ENCODE assay signal across 8 cellular contexts in the genomic region with DNA sequence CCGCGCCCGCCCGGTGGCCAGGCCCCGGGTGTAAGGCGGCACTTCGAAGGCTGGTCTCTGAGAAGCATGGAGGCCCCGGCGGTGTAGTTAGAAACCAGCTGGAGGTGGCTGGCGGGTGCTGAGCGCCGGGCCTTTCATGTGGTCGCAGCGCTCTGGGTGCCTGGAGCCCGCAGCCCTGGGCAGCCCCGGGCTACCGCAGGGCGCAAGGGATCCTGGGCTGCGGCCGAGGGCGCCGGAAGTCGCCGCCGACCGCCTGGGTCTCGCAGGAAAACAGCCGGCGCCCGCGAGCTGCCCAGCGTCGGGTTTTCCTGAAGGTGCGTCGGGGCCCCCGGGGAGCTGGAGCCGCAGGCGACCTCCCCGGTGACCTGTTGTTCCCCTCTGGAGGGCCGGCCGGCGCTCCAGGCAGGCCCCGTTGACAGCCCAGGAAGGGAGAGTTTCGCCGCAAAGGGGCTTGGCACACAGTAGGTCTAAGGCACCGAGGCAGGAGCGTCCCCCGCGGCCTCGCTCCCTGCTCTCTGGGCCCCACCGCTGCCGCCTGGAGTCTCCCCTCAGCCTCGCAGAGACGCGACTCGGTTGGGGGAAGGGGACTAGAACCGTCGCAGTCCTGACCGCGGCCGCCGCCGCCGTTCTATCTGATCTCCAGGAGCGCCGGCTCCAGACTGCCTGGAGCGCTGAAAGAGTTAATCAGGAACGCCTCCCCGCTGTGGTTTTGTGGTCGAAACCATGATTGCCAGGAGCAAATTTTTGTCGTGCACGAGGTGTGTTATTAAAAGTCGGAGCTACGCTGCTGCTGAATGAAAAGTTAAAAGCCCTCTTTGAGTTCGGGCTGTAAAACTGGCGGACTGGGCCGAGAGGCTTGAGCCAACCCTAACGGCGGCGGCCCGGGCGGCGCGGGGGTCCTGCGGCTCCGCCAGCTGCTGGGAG. TPM values are rescaled to one million over a fixed set of nuclear protein-coding genes. Genes with fewer than 3 reads are reported as not detected.
A peak's percentile ranks its signal among the peaks of the same experiment; 100 is the strongest.
DNase-seq lines count a peak whose midpoint lies in the region; ATAC-seq and TF ChIP-seq lines count a peak whose summit lies in the region.

No MANE protein-coding gene starts in this region.

- H3K36me3 Mint-ChIP-seq in activated CD4-positive, alpha-beta memory T cell treated with anti-CD3 and anti-CD28 coated beads, Interleukin-2, amount 10 ng/mL, durations not matched to agents 7 days and 5 days (ENCODE audit: low read depth) = no peaks in the 10 kb centered on the region
- no peaks in the 10 kb centered on the region for H3K36me3 Mint-ChIP-seq in mesothelial cell of epicardium

- H3K36me3 ChIP-seq in BE2C = no peaks in the 10 kb centered on the region

- ATAC-seq in HG03378 (IDR thresholded peaks at IDR 0.05; ENCODE audit: unreplicated experiment) = no peak

- no peak for DNase-seq in BE2C
- peak; percentile 86 for DNase-seq in GM20000 (ENCODE audit: low spot score)
- peak; percentile 31 for DNase-seq in NAMALWA (ENCODE audit: low spot score)
- DNase-seq in activated CD4-positive, alpha-beta memory T cell treated with anti-CD3 and anti-CD28 coated beads, Interleukin-2, amount 10 ng/mL, durations not matched to agents 7 days and 5 days = peak; percentile 81
- DNase-seq in effector CD8-positive, alpha-beta T cell (lab: John Stamatoyannopoulos, UW) = peak; percentile 30
- DNase-seq in mesothelial cell of epicardium (ENCODE audit: low spot score in 2 of 2, unreplicated experiment in 2 of 2) = peak; percentile 59 to 75
- DNase-seq in stimulated activated CD8-positive, alpha-beta memory T cell treated with anti-CD3 and anti-CD28 coated beads, Interleukin-2, amount 100 ng/mL, for 48 hours (ENCODE audit: low read depth in 2 of 2) = peak; percentile 66 to 69

- CTCF ChIA-PET in activated CD4-positive, alpha-beta memory T cell treated with anti-CD3 and anti-CD28 coated beads, Interleukin-2, amount 10 ng/mL, durations not matched to agents 7 days and 5 days (lab: Charles Lee) = interaction anchor here (1.2 to 6.7 kb wide), 9 partner anchors 63 to 172 kb away, joined by 3 to 49 read pairs (median 6); a partner anchor contains a TSS

- H3K27me3 ChIP-seq in BE2C = peaks cover 36% of the 10 kb centered on the region

- H3K4me1 ChIP-seq in BE2C = no peaks in the 10 kb centered on the region

- POLR2A ChIA-PET in activated CD4-positive, alpha-beta memory T cell treated with anti-CD3 and anti-CD28 coated beads, Interleukin-2, amount 10 ng/mL, durations not matched to agents 7 days and 5 days (lab: Charles Lee) = interaction anchor here (0.7 to 2.3 kb wide), 7 partner anchors 42 to 181 kb away, joined by 3 to 11 read pairs (median 3); a partner anchor contains a TSS

- peak overlapping the region; percentile 57 for H3K4me3 Mint-ChIP-seq in activated CD4-positive, alpha-beta memory T cell treated with anti-CD3 and anti-CD28 coated beads, Interleukin-2, amount 10 ng/mL, durations not matched to agents 7 days and 5 days
- H3K4me3 Mint-ChIP-seq in mesothelial cell of epicardium = peak overlapping the region; percentile 66

- no peaks in the 10 kb centered on the region for H3K9me3 ChIP-seq in BE2C

- H3K4me1 Mint-ChIP-seq in activated CD4-positive, alpha-beta memory T cell treated with anti-CD3 and anti-CD28 coated beads, Interleukin-2, amount 10 ng/mL, durations not matched to agents 7 days and 5 days = peaks cover 41% of the 10 kb centered on the region
- peaks cover 64% of the 10 kb centered on the region for H3K4me1 Mint-ChIP-seq in mesothelial cell of epicardium

- no peak for TF ChIP-seq CTCF in BE2C (IDR thresholded peaks at IDR 0.05; ENCODE audit: low read depth, low read length)
- no peak for TF ChIP-seq CTCF in GM20000 (IDR thresholded peaks at IDR 0.05; ENCODE audit: extremely low read depth, missing control alignments)
- TF ChIP-seq CTCF in mesothelial cell of epicardium (IDR thresholded peaks at IDR 0.05; ENCODE audit: unreplicated experiment) = no peak

- H3K27me3 Mint-ChIP-seq in activated CD4-positive, alpha-beta memory T cell treated with anti-CD3 and anti-CD28 coated beads, Interleukin-2, amount 10 ng/mL, durations not matched to agents 7 days and 5 days = peaks cover 89% of the 10 kb centered on the region
- H3K27me3 Mint-ChIP-seq in mesothelial cell of epicardium (ENCODE audit: low read depth) = peaks cover 14% of the 10 kb centered on the region

- no peak overlapping the region for H3K27ac Mint-ChIP-seq in activated CD4-positive, alpha-beta memory T cell treated with anti-CD3 and anti-CD28 coated beads, Interleukin-2, amount 10 ng/mL, durations not matched to agents 7 days and 5 days
- H3K27ac Mint-ChIP-seq in mesothelial cell of epicardium = peak overlapping the region; percentile 97

- peak overlapping the region; percentile 32 for H3K4me3 ChIP-seq in BE2C (ENCODE audit: low read depth, low read length)

- no peaks in the 10 kb centered on the region for H3K9me3 Mint-ChIP-seq in activated CD4-positive, alpha-beta memory T cell treated with anti-CD3 and anti-CD28 coated beads, Interleukin-2, amount 10 ng/mL, durations not matched to agents 7 days and 5 days
- no peaks in the 10 kb centered on the region for H3K9me3 Mint-ChIP-seq in mesothelial cell of epicardium

RNA-seq across cellular contexts. Expression of a gene that starts 2.8 kb away (rescaled TPM):
- polyA plus RNA-seq in BE2C (2012; ENCODE audit: insufficient read depth, insufficient read length, low read depth) = not detected
- total RNA-seq in activated CD4-positive, alpha-beta memory T cell treated with anti-CD3 and anti-CD28 coated beads, Interleukin-2, amount 10 ng/mL, durations not matched to agents 7 days and 5 days = under 1 TPM in 1 of 2 experiments, not detected in 1; 0.10 TPM
- total RNA-seq in mesothelial cell of epicardium = 17.1 to 19.1 TPM (median 17.9 TPM) in 3 replicates

Comparison
In these comparisons a context has a peak if more than half of its experiments do, and no peak if none do; other contexts are left out.
1. RNA of a gene that starts 2.8 kb away (total RNA-seq): 17.1 to 19.1 TPM in mesothelial cell of epicardium; 0.10 TPM in activated CD4-positive, alpha-beta memory T cell treated with anti-CD3 and anti-CD28 coated beads, Interleukin-2, amount 10 ng/mL, durations not matched to agents 7 days and 5 days; every median in the first group is over 10 times any median in the second.